Comparison of ENCODE assay signal across 9 cellular contexts in the genomic region with DNA sequence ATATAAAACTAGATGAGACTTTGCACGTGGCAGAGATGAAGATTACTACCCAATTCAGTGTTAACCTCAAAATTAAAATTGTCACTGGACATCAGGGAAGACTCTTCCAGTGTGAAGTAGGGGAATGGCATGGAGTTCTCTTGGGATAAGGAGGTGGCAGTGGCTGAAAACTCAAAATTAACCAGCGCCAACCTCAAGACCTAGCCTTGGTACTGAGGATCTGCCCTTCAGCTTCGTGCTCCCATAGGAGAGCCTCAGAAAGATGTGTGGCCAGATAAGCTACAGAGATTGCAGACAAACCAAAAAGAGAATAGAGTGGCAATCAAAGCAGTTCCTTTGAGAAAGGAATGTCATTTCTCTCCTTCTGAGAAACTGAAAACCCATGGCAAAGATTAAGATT.
"Had no signal": no experiment of that assay in that cellular context is flagged by ENCODE, and none has a peak within 500 bp of the region (broad histone marks: within the 10 kb centered on the region; RNA-seq: fewer than 3 reads in every experiment).

No MANE protein-coding gene starts in this region.

- H3K27ac Mint-ChIP-seq: IgD-negative memory B cell had no signal

- FAIRE-seq: HepG2, HTR-8/SVneo, K562 had no signal

- H3K9me3 Mint-ChIP-seq: IgD-negative memory B cell had no signal

- H3K9ac ChIP-seq: KMS-11 had no signal

- H3K4me3 ChIP-seq: K562 had no signal

- H3K27ac ChIP-seq: HL-60, KMS-11 had no signal

- DNase-seq: IMR-90, KBM-7, KG1 had no signal

- H3K4me2 ChIP-seq: KMS-11 had no signal

- H3K4me3 Mint-ChIP-seq: IgD-negative memory B cell had no signal

- ATAC-seq: HepG2, K562 had no signal

- H3K27me3 Mint-ChIP-seq: IgD-negative memory B cell had no signal

- H3K36me3 Mint-ChIP-seq: IgD-negative memory B cell had no signal
